19 cellular contexts compared by ENCODE assay signal in the genomic region with DNA sequence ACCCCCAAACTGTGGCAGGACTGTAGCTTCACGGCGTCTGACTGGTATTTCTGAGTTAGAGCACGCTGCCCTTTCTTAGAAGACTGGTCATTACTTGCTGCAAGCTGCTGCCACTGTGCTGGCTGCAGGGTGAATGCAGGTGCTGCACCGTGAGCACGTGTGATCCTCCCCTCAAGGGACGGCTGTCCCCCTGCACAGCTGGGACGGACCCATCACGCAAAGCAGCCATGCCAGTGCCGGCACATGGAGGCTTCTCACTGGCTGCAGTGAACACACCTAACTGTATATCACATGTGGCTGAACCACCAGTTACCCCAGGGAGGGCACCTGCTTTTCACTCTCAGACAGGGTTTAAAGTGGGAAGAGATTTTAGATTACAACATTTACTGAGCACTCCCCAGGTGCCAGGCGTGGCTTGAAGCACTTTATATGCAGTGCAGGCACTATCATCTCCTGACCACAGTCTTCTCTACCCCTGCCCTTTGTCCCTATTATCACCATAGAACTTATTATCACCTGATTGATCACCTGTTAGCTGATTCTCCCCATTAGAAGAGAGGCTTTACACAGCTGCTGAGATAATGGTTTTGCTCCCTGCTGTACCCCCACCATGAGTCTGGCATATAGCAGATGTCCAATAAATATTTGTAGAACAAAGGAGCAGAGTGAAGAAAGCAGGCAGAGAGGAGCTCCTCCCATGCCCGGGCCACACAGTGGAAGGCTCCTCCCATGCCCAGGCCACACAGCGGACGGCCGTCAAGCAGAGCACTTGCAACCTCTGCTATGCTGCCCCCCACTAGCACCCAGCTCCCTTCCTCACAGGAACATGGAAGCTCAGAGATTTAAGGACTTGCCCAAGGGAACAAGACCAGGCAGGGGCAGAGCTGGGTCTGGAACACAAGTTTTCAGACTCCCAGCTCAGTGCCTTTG. TPM values are rescaled to one million over a fixed set of nuclear protein-coding genes. Genes with fewer than 3 reads are reported as not detected.
A peak's percentile ranks its signal among the peaks of the same experiment; 100 is the strongest.
DNase-seq lines count a peak whose midpoint lies in the region; ATAC-seq and TF ChIP-seq lines count a peak whose summit lies in the region.
"Had no signal": no experiment of that assay in that cellular context is flagged by ENCODE, and none has a peak within 500 bp of the region (broad histone marks: within the 10 kb centered on the region; RNA-seq: fewer than 3 reads in every experiment).

No MANE protein-coding gene starts in this region.

- ATAC-seq in HG03175 (IDR thresholded peaks at IDR 0.05; ENCODE audit: unreplicated experiment) (no peak), HG03097 (IDR thresholded peaks at IDR 0.05; ENCODE audit: low FRiP score, unreplicated experiment) (no peak)
- ATAC-seq: activated CD8-positive, alpha-beta memory T cell treated with anti-CD3 and anti-CD28 coated beads, Interleukin-2, amount 10 ng/mL, durations not matched to agents 7 days and 5 days; effector memory CD8-positive, alpha-beta T cell; natural killer cell treated with Interleukin-12 subunit alpha and Interleukin-12 subunit beta and Interleukin-15 and Interleukin-18, amount 100 ng/mL, for 72 hours had no signal

- H3K4me1 Mint-ChIP-seq in endothelial cell (ENCODE audit: unreplicated experiment), result peaks cover 10% of the 10 kb centered on the region
- no peaks in the 10 kb centered on the region for H3K4me1 Mint-ChIP-seq in type B pancreatic cell (ENCODE audit: unreplicated experiment)

- H3K9me3 Mint-ChIP-seq in endothelial cell (ENCODE audit: unreplicated experiment) (no peaks in the 10 kb centered on the region), type B pancreatic cell (no peaks in the 10 kb centered on the region)
- H3K9me3 Mint-ChIP-seq: effector memory CD8-positive, alpha-beta T cell; natural killer cell treated with Interleukin-12 subunit alpha and Interleukin-12 subunit beta and Interleukin-15 and Interleukin-18, amount 100 ng/mL, for 72 hours had no signal

- H3K27me3 Mint-ChIP-seq in endothelial cell (ENCODE audit: unreplicated experiment) (peaks cover 5% of the 10 kb centered on the region), type B pancreatic cell (no peaks in the 10 kb centered on the region)
- H3K27me3 Mint-ChIP-seq: activated CD8-positive, alpha-beta memory T cell treated with anti-CD3 and anti-CD28 coated beads, Interleukin-2, amount 10 ng/mL, durations not matched to agents 7 days and 5 days; effector memory CD8-positive, alpha-beta T cell; natural killer cell treated with Interleukin-12 subunit alpha and Interleukin-12 subunit beta and Interleukin-15 and Interleukin-18, amount 100 ng/mL, for 72 hours had no signal

- peak overlapping the region; percentile 3 for H3K4me3 Mint-ChIP-seq in endothelial cell (ENCODE audit: unreplicated experiment)
- no peak overlapping the region for H3K4me3 Mint-ChIP-seq in type B pancreatic cell
- H3K4me3 Mint-ChIP-seq: activated CD8-positive, alpha-beta memory T cell treated with anti-CD3 and anti-CD28 coated beads, Interleukin-2, amount 10 ng/mL, durations not matched to agents 7 days and 5 days; effector memory CD8-positive, alpha-beta T cell; natural killer cell treated with Interleukin-12 subunit alpha and Interleukin-12 subunit beta and Interleukin-15 and Interleukin-18, amount 100 ng/mL, for 72 hours had no signal

- no peak overlapping the region for H3K4me3 ChIP-seq in dorsolateral prefrontal cortex
- H3K4me3 ChIP-seq: thyroid gland had no signal

- H3K36me3 Mint-ChIP-seq in endothelial cell (ENCODE audit: low read depth, unreplicated experiment) (peaks cover 52% of the 10 kb centered on the region), type B pancreatic cell (peaks cover 24% of the 10 kb centered on the region)

- H3K27ac Mint-ChIP-seq in endothelial cell (ENCODE audit: unreplicated experiment) (no peak overlapping the region), type B pancreatic cell (peak overlapping the region; percentile 4)
- H3K27ac Mint-ChIP-seq: activated CD8-positive, alpha-beta memory T cell treated with anti-CD3 and anti-CD28 coated beads, Interleukin-2, amount 10 ng/mL, durations not matched to agents 7 days and 5 days; effector memory CD8-positive, alpha-beta T cell; natural killer cell treated with Interleukin-12 subunit alpha and Interleukin-12 subunit beta and Interleukin-15 and Interleukin-18, amount 100 ng/mL, for 72 hours had no signal

- DNase-seq in NCI-H2171 treated with DMSO at 0.1 percent for 48 hours (lab: John Stamatoyannopoulos, UW) (peak; percentile 7), NCI-H2171 (lab: John Stamatoyannopoulos, UW) (no peak), NCI-H510A (lab: John Stamatoyannopoulos, UW) (peak; percentile 51), endothelial cell (ENCODE audit: low spot score) (no peak), type B pancreatic cell (ENCODE audit: extremely low spot score, unreplicated experiment) (no peak), dorsolateral prefrontal cortex (no peak)
- DNase-seq: activated CD8-positive, alpha-beta memory T cell treated with anti-CD3 and anti-CD28 coated beads, Interleukin-2, amount 10 ng/mL, durations not matched to agents 7 days and 5 days; activated effector memory CD4-positive, alpha-beta T cell treated with anti-CD3 and anti-CD28 coated beads, Interleukin-2, amount 50 U/mL, for 16 hours; amniotic stem cell; central memory CD4-positive, alpha-beta T cell; effector memory CD8-positive, alpha-beta T cell; mesenchymal stem cell; thyroid gland had no signal

- no peaks in the 10 kb centered on the region for H3K27me3 ChIP-seq in dorsolateral prefrontal cortex
- H3K27me3 ChIP-seq: thyroid gland had no signal

- H3K27ac ChIP-seq in dorsolateral prefrontal cortex, result no peak overlapping the region
- H3K27ac ChIP-seq: thyroid gland had no signal

- TF ChIP-seq CTCF in endothelial cell (IDR thresholded peaks at IDR 0.05; ENCODE audit: unreplicated experiment) (no peak), type B pancreatic cell (conservative IDR thresholded peaks at IDR 0.05) (no peak), dorsolateral prefrontal cortex (IDR thresholded peaks at IDR 0.05 in 54 of 56, conservative IDR thresholded peaks at IDR 0.05 in 2 of 56; ENCODE audit: low read depth in 1 of 56, partially characterized antibody in 56 of 56) (no peak)

- intact Hi-C loops in dorsolateral prefrontal cortex (cut with DNase I), result no loop called here

RNA-seq across cellular contexts. Expression of a gene that starts 25.9 kb away (rescaled TPM):
- total RNA-seq in endothelial cell (ENCODE audit: unreplicated experiment), result not detected
- not detected in 2 replicates for total RNA-seq in type B pancreatic cell (ENCODE audit: low replicate concordance)
- under 1 TPM in 5 of 120 experiments, not detected in 115; 0.28 to 0.36 (median 0.32) TPM for total RNA-seq in dorsolateral prefrontal cortex
- total RNA-seq: A673; activated CD8-positive, alpha-beta memory T cell treated with anti-CD3 and anti-CD28 coated beads, Interleukin-2, amount 10 ng/mL, durations not matched to agents 7 days and 5 days; MCF 10A; natural killer cell treated with Interleukin-12 subunit alpha and Interleukin-12 subunit beta and Interleukin-15 and Interleukin-18, amount 100 ng/mL, for 72 hours; pulmonary artery endothelial cell; thyroid gland had no signal

RNA-seq across cellular contexts. Expression of a gene that starts 27.2 kb away (rescaled TPM):
- total RNA-seq in endothelial cell (ENCODE audit: unreplicated experiment), result 14.2 TPM
- total RNA-seq in type B pancreatic cell (ENCODE audit: low replicate concordance), result 9.6 and 11.3 TPM in 2 replicates
- total RNA-seq in dorsolateral prefrontal cortex, result 10 to 100 TPM in 107 of 120 experiments, 1 to 10 TPM in 13; 7.7 to 18.9 (median 12.5) TPM

RNA-seq across cellular contexts. Expression of a gene that starts 42.8 kb away (rescaled TPM):
- total RNA-seq in endothelial cell (ENCODE audit: unreplicated experiment), result 165 TPM
- total RNA-seq in type B pancreatic cell (ENCODE audit: low replicate concordance), result 72.8 and 101 TPM in 2 replicates
- 100 to 1,000 TPM in 65 of 120 experiments, 10 to 100 TPM in 55; 58.8 to 204 (median 102) TPM for total RNA-seq in dorsolateral prefrontal cortex

Comparison
In these comparisons a context has a peak if more than half of its experiments do, and no peak if none do; other contexts are left out.
1. DNase-seq: peak in NCI-H2171 treated with DMSO at 0.1 percent for 48 hours (single experiment) and NCI-H510A (single experiment); none in NCI-H2171 (single experiment), endothelial cell (single experiment), type B pancreatic cell (single experiment) and dorsolateral prefrontal cortex (0 of 10).